Comparison of ENCODE assay signal across 10 cellular contexts in the genomic region with DNA sequence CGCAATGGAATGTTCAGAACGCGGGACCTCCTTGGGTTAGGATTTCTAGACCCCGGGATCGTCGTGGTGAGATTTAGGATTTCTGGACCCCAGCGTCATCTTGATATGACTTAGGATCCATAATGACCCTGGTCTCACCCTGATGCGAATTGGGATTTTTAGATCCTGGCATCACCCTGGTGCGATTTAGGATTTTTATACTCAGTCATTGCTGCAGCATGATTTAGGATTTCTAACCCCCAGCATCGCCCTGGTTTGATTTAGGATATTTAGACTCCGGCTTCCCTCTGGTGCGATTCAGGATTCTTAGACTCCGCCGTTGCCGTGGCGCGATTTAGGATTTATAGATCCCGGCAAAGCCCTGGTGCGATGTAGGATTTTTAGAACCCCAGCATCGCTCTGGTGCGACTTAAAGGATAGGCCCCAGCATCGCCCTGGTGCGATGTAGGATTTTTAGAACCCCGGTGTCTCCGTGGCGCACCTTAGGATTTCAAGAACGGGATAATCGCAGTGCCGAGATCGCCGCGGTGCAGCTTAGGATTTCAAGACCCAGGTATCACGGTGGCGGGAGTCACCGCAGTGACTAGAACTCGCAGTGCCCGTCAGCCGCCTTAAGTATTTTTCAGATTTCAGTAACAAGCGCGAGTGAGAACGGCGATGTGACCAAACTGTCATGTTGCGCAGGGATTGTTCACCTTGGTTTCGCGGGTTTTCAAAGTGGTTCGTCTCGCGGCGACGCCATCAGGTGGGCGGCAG. TPM values are rescaled to one million over a fixed set of nuclear protein-coding genes. Genes with fewer than 3 reads are reported as not detected.
DNase-seq lines count a peak whose midpoint lies in the region; ATAC-seq and TF ChIP-seq lines count a peak whose summit lies in the region.
"Had no signal": no experiment of that assay in that cellular context is flagged by ENCODE, and none has a peak within 500 bp of the region (broad histone marks: within the 10 kb centered on the region; RNA-seq: fewer than 3 reads in every experiment).

No MANE protein-coding gene starts in this region.

- H3K4me3 Mint-ChIP-seq in activated T-cell treated with anti-CD3 and anti-CD28 coated beads, Interleukin-2, amount 50 U/mL, for 24 hours = peak overlapping the region; percentile 57
- H3K4me3 Mint-ChIP-seq in activated naive CD8-positive, alpha-beta T cell treated with anti-CD3 and anti-CD28 coated beads for 36 hours = peak overlapping the region; percentile 75

- peak overlapping the region; percentile 80 for H3K4me3 ChIP-seq in iPS-20b (ENCODE audit: low read length)
- peak overlapping the region; percentile 46 to 59 for H3K4me3 ChIP-seq in testis

- no peak for DNase-seq in activated T-cell treated with anti-CD3 and anti-CD28 coated beads, Interleukin-2, amount 50 U/mL, for 24 hours
- DNase-seq in activated T-cell treated with anti-CD3 and anti-CD28 coated beads, Interleukin-2, amount 50 U/mL, for 1 hour = no peak
- no peak for DNase-seq in activated naive CD8-positive, alpha-beta T cell treated with anti-CD3 and anti-CD28 coated beads for 36 hours
- DNase-seq in testis (peak; percentile 24), NCI-H748 (lab: John Stamatoyannopoulos, UW; ENCODE audit: unreplicated experiment) (no peak), islet precursor cell (no peak)
- DNase-seq: DMS153; stimulated activated CD4-positive, alpha-beta T cell treated with anti-CD3 and anti-CD28 coated beads, Interleukin-4, amount 100 ng/mL, for 4 hours had no signal

- ATAC-seq in GM21825 (IDR thresholded peaks at IDR 0.05; ENCODE audit: unreplicated experiment) = no peak

- no peaks in the 10 kb centered on the region for H3K9me3 Mint-ChIP-seq in activated T-cell treated with anti-CD3 and anti-CD28 coated beads, Interleukin-2, amount 50 U/mL, for 24 hours
- H3K9me3 Mint-ChIP-seq in activated naive CD8-positive, alpha-beta T cell treated with anti-CD3 and anti-CD28 coated beads for 36 hours = peaks cover 2% of the 10 kb centered on the region

- whole genome bisulfite sequencing in testis, 2 donors = 48 to 52% methylated on average over 41 to 51 of the region's 51 CpGs

- H3K9me3 ChIP-seq in iPS-20b (ENCODE audit: insufficient read depth, low read depth, low read length) (peaks cover 9% of the 10 kb centered on the region), testis (no peaks in the 10 kb centered on the region)

- H3K36me3 ChIP-seq in iPS-20b (ENCODE audit: insufficient read depth, low read depth, low read length) = peaks cover 11% of the 10 kb centered on the region
- H3K36me3 ChIP-seq in testis (ENCODE audit: low read depth, missing control alignments) = no peaks in the 10 kb centered on the region

- H3K27me3 ChIP-seq in iPS-20b (ENCODE audit: insufficient read depth, low read length) (peaks cover 55% of the 10 kb centered on the region), testis (no peaks in the 10 kb centered on the region)

- H3K36me3 Mint-ChIP-seq in activated T-cell treated with anti-CD3 and anti-CD28 coated beads, Interleukin-2, amount 50 U/mL, for 24 hours (ENCODE audit: low read depth) = no peaks in the 10 kb centered on the region
- peaks cover 11% of the 10 kb centered on the region for H3K36me3 Mint-ChIP-seq in activated naive CD8-positive, alpha-beta T cell treated with anti-CD3 and anti-CD28 coated beads for 36 hours

- peaks cover 3% of the 10 kb centered on the region; the same call in 1 of the 2 replicates for H3K4me1 ChIP-seq in iPS-20b (ENCODE audit: insufficient read depth, low read length)
- H3K4me1 ChIP-seq in testis = peaks cover 32% of the 10 kb centered on the region

- intact Hi-C loops in testis (cut with DNase I; ENCODE audit: low total_unique reads) = loop anchor here (10.0 kb wide), 1 partner anchor 218 kb away; no protein-coding TSS in a partner anchor

- TF ChIP-seq CTCF in testis (IDR thresholded peaks at IDR 0.05) = no peak

- no peak overlapping the region for H3K27ac ChIP-seq in iPS-20b (ENCODE audit: low read length)
- H3K27ac ChIP-seq in testis = no peak overlapping the region

- peak overlapping the region; percentile 1 for H3K27ac Mint-ChIP-seq in activated T-cell treated with anti-CD3 and anti-CD28 coated beads, Interleukin-2, amount 50 U/mL, for 24 hours
- no peak overlapping the region for H3K27ac Mint-ChIP-seq in activated naive CD8-positive, alpha-beta T cell treated with anti-CD3 and anti-CD28 coated beads for 36 hours

- peaks cover 17% of the 10 kb centered on the region for H3K4me1 Mint-ChIP-seq in activated T-cell treated with anti-CD3 and anti-CD28 coated beads, Interleukin-2, amount 50 U/mL, for 24 hours (ENCODE audit: low read depth)
- H3K4me1 Mint-ChIP-seq in activated naive CD8-positive, alpha-beta T cell treated with anti-CD3 and anti-CD28 coated beads for 36 hours = peaks cover 7% of the 10 kb centered on the region

- H3K9ac ChIP-seq in iPS-20b (ENCODE audit: low read depth, low read length) = peak overlapping the region; percentile 63

- peaks cover 55% of the 10 kb centered on the region for H3K27me3 Mint-ChIP-seq in activated T-cell treated with anti-CD3 and anti-CD28 coated beads, Interleukin-2, amount 50 U/mL, for 24 hours
- H3K27me3 Mint-ChIP-seq in activated naive CD8-positive, alpha-beta T cell treated with anti-CD3 and anti-CD28 coated beads for 36 hours = peaks cover 17% of the 10 kb centered on the region

- no peak for TF ChIP-seq POLR2A in testis (IDR thresholded peaks at IDR 0.05)

RNA-seq across cellular contexts. Expression of a gene that starts 0.8 kb away (rescaled TPM):
- total RNA-seq in activated naive CD8-positive, alpha-beta T cell treated with anti-CD3 and anti-CD28 coated beads for 36 hours = 10 to 100 TPM; 15.1 to 18.4 TPM
- total RNA-seq in testis = 10 to 100 TPM; 32.5 to 36.5 TPM
- 65.2 TPM for polyA plus RNA-seq in testis (ENCODE audit: insufficient read depth, low read depth, low replicate concordance)

RNA-seq across cellular contexts. Expression of a gene that starts 51.9 kb away (rescaled TPM):
- total RNA-seq in activated naive CD8-positive, alpha-beta T cell treated with anti-CD3 and anti-CD28 coated beads for 36 hours = 10 to 100 TPM; 22.3 to 26.5 TPM
- total RNA-seq in testis = 10 to 100 TPM; 59.0 to 91.6 TPM
- polyA plus RNA-seq in testis (ENCODE audit: insufficient read depth, low read depth, low replicate concordance) = 209 TPM
